Comparison of ENCODE assay signal across 21 cellular contexts in genomic region chr17:79563237-79564013, GRCh38. TPM values are rescaled to one million over a fixed set of nuclear protein-coding genes. Genes with fewer than 3 reads are reported as not detected.
DNase-seq lines count a peak whose midpoint lies in the region; ATAC-seq and TF ChIP-seq lines count a peak whose summit lies in the region.
"Had no signal": no experiment of that assay in that cellular context is flagged by ENCODE, and none has a peak within 500 bp of the region (broad histone marks: within the 10 kb centered on the region; RNA-seq: fewer than 3 reads in every experiment).

No MANE protein-coding gene starts in this region.

- no peak overlapping the region for H3K23ac ChIP-seq in mesendoderm (ENCODE audit: low read length)

- H3K4me1 ChIP-seq in PC-3 (ENCODE audit: insufficient read depth, low read length) = peaks cover 16% of the 10 kb centered on the region
- H3K4me1 ChIP-seq in mesendoderm (ENCODE audit: control insufficient read depth, low read depth, low read length) = no peaks in the 10 kb centered on the region
- H3K4me1 ChIP-seq: body of pancreas, gastroesophageal sphincter had no signal

- H3K9ac ChIP-seq in PC-3 (ENCODE audit: low read length) (no peak overlapping the region), mesendoderm (ENCODE audit: low read length) (no peak overlapping the region)

- no peak overlapping the region for H2AK5ac ChIP-seq in mesendoderm (ENCODE audit: low read length)

- CTCF ChIA-PET in PC-3 (lab: Charles Lee) = no interaction called here

- H3K4ac ChIP-seq in mesendoderm (ENCODE audit: low read depth, low read length) = no peak overlapping the region

- no peaks in the 10 kb centered on the region for H4K20me1 ChIP-seq in PC-3 (ENCODE audit: low read length)

- peaks cover 38% of the 10 kb centered on the region for H3K27me3 ChIP-seq in PC-3 (ENCODE audit: low read length)
- peaks cover 0 to 31% (median 0%) of the 10 kb centered on the region in 45 donors for H3K27me3 ChIP-seq in dorsolateral prefrontal cortex
- H3K27me3 ChIP-seq in mesendoderm (ENCODE audit: insufficient read depth, low read length, poor library complexity) = no peaks in the 10 kb centered on the region
- H3K27me3 ChIP-seq: body of pancreas had no signal

- no peak overlapping the region for H4K5ac ChIP-seq in mesendoderm (ENCODE audit: low read length)

- no peaks in the 10 kb centered on the region for H3K79me1 ChIP-seq in mesendoderm (ENCODE audit: low read length)

- intact Hi-C loops in PC-3 (cut with micrococcal nuclease) = no loop called here
- intact Hi-C loops in dorsolateral prefrontal cortex (cut with DNase I) = loop anchor here in 1 of 2 donors (5.0 kb wide), 1 partner anchor 44 kb away; no protein-coding TSS in a partner anchor

- POLR2A ChIA-PET in PC-3 (lab: Charles Lee; ENCODE audit: unreplicated experiment) = no interaction called here

- in situ Hi-C loops in KBM-7 (cut with MboI; ENCODE audit: low pct_unique_long_range_greater_than_20kb, low sequenced_read_pairs) = no loop called here

- H3K27ac ChIP-seq in PC-3 (ENCODE audit: low read length) = no peak overlapping the region
- peak overlapping the region in 31 of 59 donors; percentile 6 to 92 (median 67) for H3K27ac ChIP-seq in dorsolateral prefrontal cortex
- no peak overlapping the region for H3K27ac ChIP-seq in mesendoderm (ENCODE audit: low read depth, low read length)
- H3K27ac ChIP-seq: body of pancreas, gastroesophageal sphincter, VCaP had no signal

- H4K8ac ChIP-seq in mesendoderm (ENCODE audit: low read depth, low read length) = no peak overlapping the region

- H3K18ac ChIP-seq in mesendoderm (ENCODE audit: low read length) = no peak overlapping the region

- no peaks in the 10 kb centered on the region for H3K9me2 ChIP-seq in PC-3 (replicated peaks; ENCODE audit: low read length)

- H2BK15ac ChIP-seq in mesendoderm (replicated peaks; ENCODE audit: low read depth) = no peak overlapping the region

- DNase-seq in EL = peak; percentile 33
- DNase-seq in PC-3 = peak; percentile 72
- no peak for DNase-seq in dorsolateral prefrontal cortex
- peak; percentile 17 for DNase-seq in mesendoderm
- no peak for DNase-seq in KBM-7
- DNase-seq in NCI-H774 (lab: John Stamatoyannopoulos, UW) = no peak
- DNase-seq: activated gamma-delta T cell; body of pancreas; effector memory CD4-positive, alpha-beta T cell; immature natural killer cell; NCI-H1436 treated with DMSO at 0.1 percent for 48 hours; NCI-H524 treated with DMSO at 0.1 percent for 48 hours; small intestine; stimulated activated naive CD8-positive, alpha-beta T cell treated with anti-CD3 and anti-CD28 coated beads, Interleukin-15, Interleukin-2, amounts not matched to agents 100 U/mL and 50 U/mL, for 24 hours had no signal

- ATAC-seq in PC-3 = peak; percentile 79
- ATAC-seq in GM18511 (IDR thresholded peaks at IDR 0.05; ENCODE audit: unreplicated experiment) = no peak
- ATAC-seq in GM19351 (IDR thresholded peaks at IDR 0.05; ENCODE audit: unreplicated experiment) = no peak
- ATAC-seq: body of pancreas; gastroesophageal sphincter; stimulated activated naive CD8-positive, alpha-beta T cell treated with anti-CD3 and anti-CD28 coated beads, Interleukin-15, Interleukin-2, amounts not matched to agents 100 U/mL and 50 U/mL, for 24 hours had no signal

- H3K79me2 ChIP-seq in PC-3 (ENCODE audit: low read length) (no peaks in the 10 kb centered on the region), mesendoderm (ENCODE audit: control insufficient read depth, insufficient read depth, low read length) (no peaks in the 10 kb centered on the region)

- H3K4me2 ChIP-seq in PC-3 (ENCODE audit: low read length) = peak overlapping the region; percentile 22; the same call in 1 of the 2 replicates
- no peak overlapping the region for H3K4me2 ChIP-seq in mesendoderm (ENCODE audit: low read length)

- TF ChIP-seq CTCF in PC-3 (conservative IDR thresholded peaks at IDR 0.05; ENCODE audit: low read depth, low read length) (no peak), dorsolateral prefrontal cortex (IDR thresholded peaks at IDR 0.05 in 54 of 56, conservative IDR thresholded peaks at IDR 0.05 in 2 of 56; ENCODE audit: low read depth in 1 of 56, partially characterized antibody in 56 of 56) (no peak)

- WGBS in mesendoderm (ENCODE audit: extremely low coverage, insufficient coverage, low lambda C conversion rate) = no CpG with 5 or more reads among the region's 11 CpGs

- H3K56ac ChIP-seq in mesendoderm (ENCODE audit: low read length) = no peak overlapping the region

- H3K9me3 ChIP-seq in PC-3 (ENCODE audit: low read length) = no peaks in the 10 kb centered on the region
- H3K9me3 ChIP-seq: body of pancreas, gastroesophageal sphincter had no signal

- no peaks in the 10 kb centered on the region for H3K36me3 ChIP-seq in PC-3 (ENCODE audit: low read depth, low read length)
- H3K36me3 ChIP-seq in mesendoderm (ENCODE audit: control insufficient read depth, insufficient read depth, low read length) = no peaks in the 10 kb centered on the region
- H3K36me3 ChIP-seq: gastroesophageal sphincter had no signal

- no peaks in the 10 kb centered on the region for H3F3A ChIP-seq in PC-3 (ENCODE audit: low read length, unreplicated experiment)

- H2AFZ ChIP-seq in PC-3 (ENCODE audit: low read length) = peak overlapping the region; percentile 17; the same call in 1 of the 2 replicates

- no peak overlapping the region for H2BK5ac ChIP-seq in mesendoderm (ENCODE audit: low read length)

- H2BK120ac ChIP-seq in mesendoderm (ENCODE audit: low read depth, low read length) = no peak overlapping the region

- no TSS peak for BruUV-seq in PC-3 (replicated peaks; lab: Mats Ljungman, UMichigan)

- H3K4me3 ChIP-seq in PC-3 (ENCODE audit: low read length) (no peak overlapping the region), dorsolateral prefrontal cortex (no peak overlapping the region), mesendoderm (ENCODE audit: low read length) (no peak overlapping the region)
- H3K4me3 ChIP-seq: body of pancreas, gastroesophageal sphincter had no signal

RNA-seq across cellular contexts. Expression of gene RBFOX3, which starts 47.4 kb away (rescaled TPM):
- total RNA-seq in PC-3 (2014; rRNA removed) = not detected in 2 replicates
- 100 to 1,000 TPM in 113 of 120 experiments, 10 to 100 TPM in 7; 51.1 to 231 (median 154) TPM for total RNA-seq in dorsolateral prefrontal cortex
- 16.5 TPM for polyA plus RNA-seq in mesendoderm (2013, experiment 1 of 2)
- polyA plus RNA-seq in mesendoderm (2013, experiment 2 of 2) = 13.9 TPM
- total RNA-seq: activated CD8-positive, alpha-beta memory T cell treated with anti-CD3 and anti-CD28 coated beads for 36 hours; omental fat pad had no signal
- polyA plus RNA-seq: IgD-negative memory B cell had no signal

Comparison
In these comparisons a context has a peak if more than half of its experiments do, and no peak if none do; other contexts are left out.
1. DNase-seq: peak in EL (single experiment), PC-3 (single experiment) and mesendoderm (single experiment); none in dorsolateral prefrontal cortex (0 of 10), KBM-7 (single experiment) and NCI-H774 (single experiment).
2. H3K27ac ChIP-seq: peak in dorsolateral prefrontal cortex (31 of 59); none in PC-3 (single experiment) and mesendoderm (single experiment).
3. RNA of gene RBFOX3, which starts 47.4 kb away (total RNA-seq): 51.1 to 231 TPM in dorsolateral prefrontal cortex; not detected in PC-3; every median in the first group is over 10 times any median in the second.